In the genomic region with DNA sequence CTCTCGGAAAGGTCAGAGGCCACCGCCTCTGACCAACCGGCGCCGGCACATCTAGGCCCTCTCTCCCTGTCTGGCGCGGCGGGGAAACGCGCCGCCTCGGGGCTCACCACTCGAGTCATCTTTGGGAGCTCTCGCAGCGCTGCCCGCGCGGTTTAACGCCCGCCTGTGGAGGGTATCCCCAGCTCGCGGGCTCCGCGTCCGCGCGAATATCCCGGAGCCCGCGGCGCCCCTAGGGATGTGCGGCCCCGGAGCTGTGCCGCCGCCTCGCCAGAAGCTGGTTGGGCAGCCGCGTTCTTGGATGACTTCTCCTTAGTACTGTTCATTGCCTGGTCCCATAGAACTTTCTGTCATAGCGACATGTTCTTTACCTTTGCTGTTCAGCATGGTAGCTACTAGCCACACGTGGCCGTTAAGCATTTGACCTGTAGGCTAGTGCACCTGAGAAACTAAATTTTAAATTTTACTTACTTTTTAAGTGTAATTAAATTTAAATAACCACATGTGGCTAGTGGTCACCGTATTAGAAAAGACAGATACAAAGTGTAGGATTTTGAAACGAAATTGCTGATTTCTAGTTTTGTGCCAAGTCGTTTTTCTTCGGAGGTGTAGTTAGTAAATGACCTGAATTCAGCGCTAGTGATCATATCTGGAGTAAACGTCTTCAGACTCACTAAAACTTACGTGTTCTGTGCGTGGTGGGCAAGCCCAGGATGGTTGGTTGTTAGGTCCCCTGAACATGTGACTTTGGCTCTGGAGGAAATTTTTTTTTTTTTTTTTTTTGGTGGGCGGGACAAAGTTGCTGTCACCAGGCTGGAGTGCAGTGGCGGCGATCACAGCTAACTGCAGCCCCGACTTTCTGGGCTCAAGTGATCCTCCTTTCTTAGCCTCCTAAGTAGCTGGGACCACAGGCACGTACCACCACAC, we compare ENCODE assay signal across 1 cellular context.
TF ChIP-seq lines count a peak whose summit lies in the region.

No MANE protein-coding gene starts in this region.

TF ChIP-seq in HCT116, 20 proteins besides CTCF, POLR2A, EP300 and RAD21:
- TF ChIP-seq ZFX (IDR thresholded peaks at IDR 0.05) (peak; percentile 76), ELF1 (IDR thresholded peaks at IDR 0.05; ENCODE audit: borderline replicate concordance, low read depth) (no peak), YY1 (IDR thresholded peaks at IDR 0.05; ENCODE audit: extremely low read depth, insufficient replicate concordance, low read depth, low read length) (no peak), ZNF274 (IDR thresholded peaks at IDR 0.05; ENCODE audit: low read depth, low read length) (no peak), EZH2phosphoT487 (IDR thresholded peaks at IDR 0.05; ENCODE audit: borderline replicate concordance) (no peak), SP1 (IDR thresholded peaks at IDR 0.05; ENCODE audit: low read depth) (no peak), CEBPB (IDR thresholded peaks at IDR 0.05; ENCODE audit: low read depth) (no peak), POLR2AphosphoS5 (IDR thresholded peaks at IDR 0.05; ENCODE audit: low read depth, low read length) (no peak), CBX3 (IDR thresholded peaks at IDR 0.05; ENCODE audit: low read depth) (no peak), JUND (IDR thresholded peaks at IDR 0.05) (no peak), TCF7L2 (IDR thresholded peaks at IDR 0.05; ENCODE audit: borderline replicate concordance, extremely low read depth, insufficient read depth, insufficient read length) (no peak), FOSL1 (IDR thresholded peaks at IDR 0.05; ENCODE audit: low read depth) (no peak)
- TF ChIP-seq, protein P1, sequence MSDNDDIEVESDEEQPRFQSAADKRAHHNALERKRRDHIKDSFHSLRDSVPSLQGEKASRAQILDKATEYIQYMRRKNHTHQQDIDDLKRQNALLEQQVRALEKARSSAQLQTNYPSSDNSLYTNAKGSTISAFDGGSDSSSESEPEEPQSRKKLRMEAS (IDR thresholded peaks at IDR 0.05), result peak; percentile 68
- TF ChIP-seq, protein P2, sequence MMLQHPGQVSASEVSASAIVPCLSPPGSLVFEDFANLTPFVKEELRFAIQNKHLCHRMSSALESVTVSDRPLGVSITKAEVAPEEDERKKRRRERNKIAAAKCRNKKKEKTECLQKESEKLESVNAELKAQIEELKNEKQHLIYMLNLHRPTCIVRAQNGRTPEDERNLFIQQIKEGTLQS (IDR thresholded peaks at IDR 0.05), result no peak
- TF ChIP-seq, protein P3, sequence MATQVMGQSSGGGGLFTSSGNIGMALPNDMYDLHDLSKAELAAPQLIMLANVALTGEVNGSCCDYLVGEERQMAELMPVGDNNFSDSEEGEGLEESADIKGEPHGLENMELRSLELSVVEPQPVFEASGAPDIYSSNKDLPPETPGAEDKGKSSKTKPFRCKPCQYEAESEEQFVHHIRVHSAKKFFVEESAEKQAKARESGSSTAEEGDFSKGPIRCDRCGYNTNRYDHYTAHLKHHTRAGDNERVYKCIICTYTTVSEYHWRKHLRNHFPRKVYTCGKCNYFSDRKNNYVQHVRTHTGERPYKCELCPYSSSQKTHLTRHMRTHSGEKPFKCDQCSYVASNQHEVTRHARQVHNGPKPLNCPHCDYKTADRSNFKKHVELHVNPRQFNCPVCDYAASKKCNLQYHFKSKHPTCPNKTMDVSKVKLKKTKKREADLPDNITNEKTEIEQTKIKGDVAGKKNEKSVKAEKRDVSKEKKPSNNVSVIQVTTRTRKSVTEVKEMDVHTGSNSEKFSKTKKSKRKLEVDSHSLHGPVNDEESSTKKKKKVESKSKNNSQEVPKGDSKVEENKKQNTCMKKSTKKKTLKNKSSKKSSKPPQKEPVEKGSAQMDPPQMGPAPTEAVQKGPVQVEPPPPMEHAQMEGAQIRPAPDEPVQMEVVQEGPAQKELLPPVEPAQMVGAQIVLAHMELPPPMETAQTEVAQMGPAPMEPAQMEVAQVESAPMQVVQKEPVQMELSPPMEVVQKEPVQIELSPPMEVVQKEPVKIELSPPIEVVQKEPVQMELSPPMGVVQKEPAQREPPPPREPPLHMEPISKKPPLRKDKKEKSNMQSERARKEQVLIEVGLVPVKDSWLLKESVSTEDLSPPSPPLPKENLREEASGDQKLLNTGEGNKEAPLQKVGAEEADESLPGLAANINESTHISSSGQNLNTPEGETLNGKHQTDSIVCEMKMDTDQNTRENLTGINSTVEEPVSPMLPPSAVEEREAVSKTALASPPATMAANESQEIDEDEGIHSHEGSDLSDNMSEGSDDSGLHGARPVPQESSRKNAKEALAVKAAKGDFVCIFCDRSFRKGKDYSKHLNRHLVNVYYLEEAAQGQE (IDR thresholded peaks at IDR 0.05; ENCODE audit: low read depth), result no peak
